ENCODE assay signal across 6 cellular contexts in genomic region chr14:104479901-104480300, GRCh38.
"Had no signal": no experiment of that assay in that cellular context is flagged by ENCODE, and none has a peak within 500 bp of the region (broad histone marks: within the 10 kb centered on the region; RNA-seq: fewer than 3 reads in every experiment).

No MANE protein-coding gene starts in this region.

- DNase-seq: H9, HCEC 1CT, Karpas-422, KBM-7 had no signal

- H3K27ac ChIP-seq: KMS-11 had no signal

- ATAC-seq: GM23338 had no signal

- H2AFZ ChIP-seq: GM23338 had no signal

- H3K9ac ChIP-seq: KMS-11 had no signal

- H3K4me2 ChIP-seq: GM23338, KMS-11 had no signal

- H3K4me3 ChIP-seq: GM23338 had no signal
